ENCODE assay signal across 1 cellular context in the genomic region with DNA sequence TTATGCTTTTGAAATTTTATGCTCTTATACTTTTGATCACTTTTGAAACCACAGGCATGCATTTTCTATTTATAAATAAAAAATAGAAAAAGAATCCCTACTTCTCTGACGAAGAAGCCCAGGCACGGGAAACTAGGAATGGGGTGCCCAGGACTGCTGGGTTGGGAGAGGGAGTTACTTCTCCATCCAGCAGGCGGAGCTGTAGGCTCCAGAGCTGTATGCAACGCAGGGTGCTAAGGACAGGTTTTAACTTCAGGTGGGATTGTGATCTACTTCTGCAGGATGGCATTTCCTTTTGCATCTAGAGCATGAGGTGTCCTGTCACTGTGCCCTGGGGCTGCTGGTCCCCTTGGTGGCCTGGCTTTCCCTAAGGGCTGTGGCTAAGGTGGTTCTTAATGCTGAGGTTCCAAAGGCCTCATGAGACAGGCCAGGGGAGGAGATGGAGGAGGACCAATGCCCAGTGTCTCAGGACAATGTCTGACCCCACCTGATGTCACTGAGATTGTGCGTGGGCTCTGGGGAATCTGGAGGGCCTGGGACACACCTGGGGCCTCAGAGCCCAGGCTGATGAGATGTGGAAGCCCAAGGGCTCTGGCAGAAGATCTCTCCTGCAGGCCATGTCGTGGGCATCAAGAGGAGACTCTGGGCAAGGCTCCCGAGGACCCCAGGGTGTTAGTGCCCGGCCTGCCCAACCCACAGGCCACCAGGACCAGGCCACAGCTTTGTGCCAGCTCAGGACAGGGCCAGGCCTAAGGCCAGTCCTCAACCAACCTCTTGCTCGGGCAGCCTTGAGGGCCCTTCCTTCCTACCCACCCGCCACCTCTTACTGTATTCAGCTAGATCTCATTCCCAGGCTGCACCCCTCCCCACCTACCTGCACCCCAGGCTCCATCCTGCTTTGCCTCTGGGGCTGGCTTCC.
TF ChIP-seq lines count a peak whose summit lies in the region.

No MANE protein-coding gene starts in this region.

TF ChIP-seq in endothelial cell of umbilical vein, 7 proteins besides CTCF, POLR2A, EP300 and RAD21:
- TF ChIP-seq, protein P1, sequence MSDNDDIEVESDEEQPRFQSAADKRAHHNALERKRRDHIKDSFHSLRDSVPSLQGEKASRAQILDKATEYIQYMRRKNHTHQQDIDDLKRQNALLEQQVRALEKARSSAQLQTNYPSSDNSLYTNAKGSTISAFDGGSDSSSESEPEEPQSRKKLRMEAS (IDR thresholded peaks at IDR 0.05; ENCODE audit: insufficient read depth, insufficient read length), result no peak
- TF ChIP-seq FOS (IDR thresholded peaks at IDR 0.05; ENCODE audit: borderline replicate concordance, insufficient read depth, low read length), result no peak
- TF ChIP-seq MYC (IDR thresholded peaks at IDR 0.05; ENCODE audit: low read depth, low read length), result no peak
- no peak for TF ChIP-seq GATA2 (IDR thresholded peaks at IDR 0.05; ENCODE audit: insufficient read depth, insufficient read length, low read depth, low read length)
- TF ChIP-seq JUN (IDR thresholded peaks at IDR 0.05; ENCODE audit: borderline replicate concordance, insufficient read depth, insufficient read length, low read depth), result no peak
- TF ChIP-seq POLR2AphosphoS5 (IDR thresholded peaks at IDR 0.05; ENCODE audit: insufficient read depth, low read depth, low read length), result no peak
- TF ChIP-seq EZH2 (IDR thresholded peaks at IDR 0.05; ENCODE audit: borderline replicate concordance, low read depth, low read length, severe bottlenecking), result no peak
